Comparison of ENCODE assay signal across 9 cellular contexts in genomic region chr16:30429418-30429677, GRCh38. TPM values are rescaled to one million over a fixed set of nuclear protein-coding genes. Genes with fewer than 3 reads are reported as not detected.
DNase-seq lines count a peak whose midpoint lies in the region; ATAC-seq and TF ChIP-seq lines count a peak whose summit lies in the region.
"Had no signal": no experiment of that assay in that cellular context is flagged by ENCODE, and none has a peak within 500 bp of the region (broad histone marks: within the 10 kb centered on the region; RNA-seq: fewer than 3 reads in every experiment).

No MANE protein-coding gene starts in this region.

- ATAC-seq in CD4-positive, CD25-positive, alpha-beta regulatory T cell (ENCODE audit: low read depth in 2 of 2), result no peak
- ATAC-seq in HG03520 (IDR thresholded peaks at IDR 0.05; ENCODE audit: unreplicated experiment) (peak; percentile 25), HG02623 (IDR thresholded peaks at IDR 0.05; ENCODE audit: unreplicated experiment) (no peak)

- H3K27me3 Mint-ChIP-seq in CD4-positive, CD25-positive, alpha-beta regulatory T cell, result no peaks in the 10 kb centered on the region
- H3K27me3 Mint-ChIP-seq in neural crest cell (ENCODE audit: low read depth), result no peaks in the 10 kb centered on the region
- peaks cover 15% of the 10 kb centered on the region for H3K27me3 Mint-ChIP-seq in nephron progenitor cell (ENCODE audit: low read depth, poor library complexity)

- DNase-seq in CD4-positive, CD25-positive, alpha-beta regulatory T cell, result no peak
- no peak for DNase-seq in dorsolateral prefrontal cortex
- no peak for DNase-seq in neural crest cell (ENCODE audit: low read depth, low spot score)
- no peak for DNase-seq in HuH-7.5 (ENCODE audit: low spot score)
- no peak for DNase-seq in nephron progenitor cell
- no peak for DNase-seq in GM03348 (ENCODE audit: low spot score)

- H3K9me3 Mint-ChIP-seq in CD4-positive, CD25-positive, alpha-beta regulatory T cell, result no peaks in the 10 kb centered on the region
- H3K9me3 Mint-ChIP-seq in neural crest cell (no peaks in the 10 kb centered on the region), nephron progenitor cell (peaks cover 4% of the 10 kb centered on the region)

- H3K36me3 Mint-ChIP-seq in CD4-positive, CD25-positive, alpha-beta regulatory T cell, result peaks cover 21% of the 10 kb centered on the region
- H3K36me3 Mint-ChIP-seq in neural crest cell (ENCODE audit: low read depth), result peaks cover 12% of the 10 kb centered on the region
- H3K36me3 Mint-ChIP-seq in nephron progenitor cell (ENCODE audit: low read depth), result peaks cover 35% of the 10 kb centered on the region

- no peaks in the 10 kb centered on the region for H3K27me3 ChIP-seq in CD4-positive, CD25-positive, alpha-beta regulatory T cell (ENCODE audit: control insufficient read depth, insufficient read depth, low read length)
- no peaks in the 10 kb centered on the region for H3K27me3 ChIP-seq in dorsolateral prefrontal cortex

- peaks cover 20% of the 10 kb centered on the region for H3K4me1 ChIP-seq in CD4-positive, CD25-positive, alpha-beta regulatory T cell (ENCODE audit: control insufficient read depth, insufficient read depth, low read length, poor library complexity, severe bottlenecking)

- H3K4me1 Mint-ChIP-seq in CD4-positive, CD25-positive, alpha-beta regulatory T cell, result peaks cover 8 to 18% (median 13%) of the 10 kb centered on the region in 4 donors
- H3K4me1 Mint-ChIP-seq in neural crest cell, result peaks cover 24% of the 10 kb centered on the region
- peaks cover 19% of the 10 kb centered on the region for H3K4me1 Mint-ChIP-seq in nephron progenitor cell

- H3K27ac ChIP-seq in CD4-positive, CD25-positive, alpha-beta regulatory T cell (ENCODE audit: insufficient read depth, low read length, poor library complexity, severe bottlenecking), result peak overlapping the region; percentile 88
- H3K27ac ChIP-seq in dorsolateral prefrontal cortex, result peak overlapping the region in 28 of 59 donors; percentile 6 to 86 (median 71)

- H3K9me3 ChIP-seq in CD4-positive, CD25-positive, alpha-beta regulatory T cell (ENCODE audit: control insufficient read depth in 2 of 2, low read length in 2 of 2), result no peaks in the 10 kb centered on the region

- H3K27ac Mint-ChIP-seq in CD4-positive, CD25-positive, alpha-beta regulatory T cell, result no peak overlapping the region
- H3K27ac Mint-ChIP-seq in neural crest cell (ENCODE audit: unreplicated experiment) (peak overlapping the region; percentile 55), nephron progenitor cell (no peak overlapping the region)

- no peak overlapping the region for H3K4me3 Mint-ChIP-seq in CD4-positive, CD25-positive, alpha-beta regulatory T cell
- H3K4me3 Mint-ChIP-seq in neural crest cell (no peak overlapping the region), nephron progenitor cell (no peak overlapping the region)

- TF ChIP-seq CTCF in dorsolateral prefrontal cortex (IDR thresholded peaks at IDR 0.05 in 54 of 56, conservative IDR thresholded peaks at IDR 0.05 in 2 of 56; ENCODE audit: low read depth in 1 of 56, partially characterized antibody in 56 of 56), result no peak
- no peak for TF ChIP-seq CTCF in neural crest cell (conservative IDR thresholded peaks at IDR 0.05)
- TF ChIP-seq CTCF in nephron progenitor cell (IDR thresholded peaks at IDR 0.05), result no peak

- H3K36me3 ChIP-seq in CD4-positive, CD25-positive, alpha-beta regulatory T cell (ENCODE audit: control insufficient read depth, insufficient read depth, low read length), result peaks cover 7% of the 10 kb centered on the region

- intact Hi-C loops in dorsolateral prefrontal cortex (cut with DNase I), result loop anchor here in 1 of 2 donors (5.0 kb wide), 1 partner anchor 98 kb away; the partner anchor contains the start of gene ZNF768

- peak overlapping the region; percentile 78 for H3K4me3 ChIP-seq in CD4-positive, CD25-positive, alpha-beta regulatory T cell (ENCODE audit: low read depth, low read length)
- peak overlapping the region; percentile 56 to 91 (median 78) for H3K4me3 ChIP-seq in dorsolateral prefrontal cortex

RNA-seq across cellular contexts. Expression of gene DCTPP1, which starts 0.5 kb away (rescaled TPM):
- total RNA-seq in CD4-positive, CD25-positive, alpha-beta regulatory T cell, result 20.1 TPM
- polyA plus RNA-seq in CD4-positive, CD25-positive, alpha-beta regulatory T cell, result 100 to 1,000 TPM in 3 of 4 donors, 10 to 100 TPM in 1; 93.5 to 110 (median 103) TPM
- 10 to 100 TPM; 10.5 to 35.8 (median 21.2) TPM for total RNA-seq in dorsolateral prefrontal cortex
- 91.6 and 94.3 TPM in 2 replicates for total RNA-seq in neural crest cell

RNA-seq across cellular contexts. Expression of gene SEPHS2, which starts 16.3 kb away (rescaled TPM):
- 26.0 TPM for total RNA-seq in CD4-positive, CD25-positive, alpha-beta regulatory T cell
- polyA plus RNA-seq in CD4-positive, CD25-positive, alpha-beta regulatory T cell, result 10 to 100 TPM; 76.4 to 89.8 (median 81.5) TPM
- total RNA-seq in dorsolateral prefrontal cortex (10 to 100 TPM; 16.0 to 51.0 (median 28.6) TPM), neural crest cell (29.6 and 30.5 TPM in 2 replicates)

RNA-seq across cellular contexts. Expression of gene ZNF771, which starts 21.9 kb away (rescaled TPM):
- 2.3 TPM for total RNA-seq in CD4-positive, CD25-positive, alpha-beta regulatory T cell
- polyA plus RNA-seq in CD4-positive, CD25-positive, alpha-beta regulatory T cell, result 1 to 10 TPM; 1.7 to 3.8 (median 3.3) TPM
- total RNA-seq in dorsolateral prefrontal cortex, result 10 to 100 TPM; 15.2 to 48.7 (median 27.1) TPM
- 17.5 and 18.9 TPM in 2 replicates for total RNA-seq in neural crest cell

RNA-seq across cellular contexts. Expression of gene ZNF48, which starts 34.1 kb away (rescaled TPM):
- total RNA-seq in CD4-positive, CD25-positive, alpha-beta regulatory T cell, result 6.0 TPM
- 1 to 10 TPM; 4.5 to 8.0 (median 6.7) TPM for polyA plus RNA-seq in CD4-positive, CD25-positive, alpha-beta regulatory T cell
- total RNA-seq in dorsolateral prefrontal cortex, result 10 to 100 TPM; 10.1 to 24.9 (median 16.6) TPM
- total RNA-seq in neural crest cell, result 59.9 and 60.9 TPM in 2 replicates

RNA-seq across cellular contexts. Expression of gene ITGAL, which starts 43.2 kb away (rescaled TPM):
- 393 TPM for total RNA-seq in CD4-positive, CD25-positive, alpha-beta regulatory T cell
- polyA plus RNA-seq in CD4-positive, CD25-positive, alpha-beta regulatory T cell, result 100 to 1,000 TPM; 106 to 155 (median 116) TPM
- total RNA-seq in dorsolateral prefrontal cortex (10 to 100 TPM in 4 of 120 experiments, 1 to 10 TPM in 115, under 1 TPM in 1; 0.68 to 12.1 (median 4.2) TPM), neural crest cell (not detected in 2 replicates)
- total RNA-seq: glomerular endothelial cell had no signal
